ENCODE assay signal across 24 cellular contexts in the genomic region with DNA sequence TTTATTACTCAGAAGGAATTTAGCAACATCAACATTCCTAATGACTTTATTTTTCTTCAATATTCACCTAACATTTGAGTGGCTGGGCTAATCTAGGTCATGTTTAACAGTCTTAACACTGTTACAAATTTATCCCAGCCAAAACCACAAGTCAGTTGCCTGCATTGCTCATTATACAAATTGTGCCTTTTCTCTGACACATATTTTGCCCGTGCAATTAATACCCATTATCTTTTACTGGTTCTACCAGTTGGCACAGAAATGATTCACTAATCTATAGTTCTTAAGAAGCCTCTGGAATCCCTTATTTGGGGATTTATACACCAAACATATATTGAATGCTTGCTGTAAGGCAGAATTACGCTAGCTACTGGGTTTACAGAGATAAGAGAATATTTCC.
"Had no signal": no experiment of that assay in that cellular context is flagged by ENCODE, and none has a peak within 500 bp of the region (broad histone marks: within the 10 kb centered on the region; RNA-seq: fewer than 3 reads in every experiment).

No MANE protein-coding gene starts in this region.

- ATAC-seq: effector memory CD8-positive, alpha-beta T cell; gastrocnemius medialis; left cardiac atrium; left lung; mucosa of descending colon; natural killer cell treated with Interleukin-12 subunit alpha and Interleukin-12 subunit beta and Interleukin-15 and Interleukin-18, amount 100 ng/mL, for 72 hours; pancreas; sciatic nerve; stimulated activated naive B cell treated with anti-CD40 and anti-IgM and Interleukin-4, amounts not matched to agents 10 μg/mL and 1 μg/mL and 100 μg/mL, for 72 hours had no signal

- H3K9me3 Mint-ChIP-seq: effector memory CD8-positive, alpha-beta T cell; natural killer cell treated with Interleukin-12 subunit alpha and Interleukin-12 subunit beta and Interleukin-15 and Interleukin-18, amount 100 ng/mL, for 72 hours; stimulated activated naive B cell treated with anti-CD40 and anti-IgM and Interleukin-4, amounts not matched to agents 10 μg/mL and 1 μg/mL and 100 μg/mL, for 72 hours; stimulated activated naive CD8-positive, alpha-beta T cell treated with anti-CD3 and anti-CD28 coated beads, Interleukin-15, Interleukin-2, amounts not matched to agents 100 ng/mL and 50 ng/mL, for 24 hours had no signal

- FAIRE-seq: endometrium, islet of Langerhans, pancreas had no signal

- H3K27ac Mint-ChIP-seq: mesothelial cell of epicardium; stimulated activated naive B cell treated with anti-CD40 and anti-IgM and Interleukin-4, amounts not matched to agents 10 μg/mL and 1 μg/mL and 100 μg/mL, for 72 hours; stimulated activated naive CD8-positive, alpha-beta T cell treated with anti-CD3 and anti-CD28 coated beads, Interleukin-15, Interleukin-2, amounts not matched to agents 100 ng/mL and 50 ng/mL, for 24 hours had no signal

- H3K27me3 ChIP-seq: gastrocnemius medialis, left lung, neutrophil, pancreas, right atrium auricular region, vagina had no signal

- H3K4me1 Mint-ChIP-seq: mesothelial cell of epicardium; naive B cell; neural crest cell; stimulated activated naive B cell treated with anti-CD40 and anti-IgM and Interleukin-4, amounts not matched to agents 10 μg/mL and 1 μg/mL and 100 μg/mL, for 72 hours had no signal

- H3K4me3 ChIP-seq: gastrocnemius medialis, left lung, mucosa of descending colon, pancreas, right atrium auricular region, vagina had no signal

- DNase-seq: cortex of kidney; effector memory CD8-positive, alpha-beta T cell; foreskin fibroblast; gastrocnemius medialis; head of caudate nucleus; left cardiac atrium; left lung; mesenchymal stem cell; mucosa of descending colon; naive B cell; pancreas; stimulated activated CD4-positive, alpha-beta T cell treated with anti-CD3 and anti-CD28 coated beads, Interleukin-2, amount 100 ng/mL, for 48 hours; stimulated activated naive B cell treated with anti-CD40 and anti-IgM and Interleukin-4, amounts not matched to agents 10 μg/mL and 1 μg/mL and 100 μg/mL, for 72 hours; trophoblast cell had no signal

- H3K4me3 Mint-ChIP-seq: effector memory CD8-positive, alpha-beta T cell; mesothelial cell of epicardium; naive B cell; natural killer cell treated with Interleukin-12 subunit alpha and Interleukin-12 subunit beta and Interleukin-15 and Interleukin-18, amount 100 ng/mL, for 72 hours; neural crest cell; stimulated activated naive B cell treated with anti-CD40 and anti-IgM and Interleukin-4, amounts not matched to agents 10 μg/mL and 1 μg/mL and 100 μg/mL, for 72 hours; stimulated activated naive CD8-positive, alpha-beta T cell treated with anti-CD3 and anti-CD28 coated beads, Interleukin-15, Interleukin-2, amounts not matched to agents 100 ng/mL and 50 ng/mL, for 24 hours had no signal

- H3K27me3 Mint-ChIP-seq: effector memory CD8-positive, alpha-beta T cell; naive B cell; natural killer cell treated with Interleukin-12 subunit alpha and Interleukin-12 subunit beta and Interleukin-15 and Interleukin-18, amount 100 ng/mL, for 72 hours; stimulated activated naive B cell treated with anti-CD40 and anti-IgM and Interleukin-4, amounts not matched to agents 10 μg/mL and 1 μg/mL and 100 μg/mL, for 72 hours; stimulated activated naive CD8-positive, alpha-beta T cell treated with anti-CD3 and anti-CD28 coated beads, Interleukin-15, Interleukin-2, amounts not matched to agents 100 ng/mL and 50 ng/mL, for 24 hours had no signal
